ENCODE assay signal across 8 cellular contexts in the genomic region with DNA sequence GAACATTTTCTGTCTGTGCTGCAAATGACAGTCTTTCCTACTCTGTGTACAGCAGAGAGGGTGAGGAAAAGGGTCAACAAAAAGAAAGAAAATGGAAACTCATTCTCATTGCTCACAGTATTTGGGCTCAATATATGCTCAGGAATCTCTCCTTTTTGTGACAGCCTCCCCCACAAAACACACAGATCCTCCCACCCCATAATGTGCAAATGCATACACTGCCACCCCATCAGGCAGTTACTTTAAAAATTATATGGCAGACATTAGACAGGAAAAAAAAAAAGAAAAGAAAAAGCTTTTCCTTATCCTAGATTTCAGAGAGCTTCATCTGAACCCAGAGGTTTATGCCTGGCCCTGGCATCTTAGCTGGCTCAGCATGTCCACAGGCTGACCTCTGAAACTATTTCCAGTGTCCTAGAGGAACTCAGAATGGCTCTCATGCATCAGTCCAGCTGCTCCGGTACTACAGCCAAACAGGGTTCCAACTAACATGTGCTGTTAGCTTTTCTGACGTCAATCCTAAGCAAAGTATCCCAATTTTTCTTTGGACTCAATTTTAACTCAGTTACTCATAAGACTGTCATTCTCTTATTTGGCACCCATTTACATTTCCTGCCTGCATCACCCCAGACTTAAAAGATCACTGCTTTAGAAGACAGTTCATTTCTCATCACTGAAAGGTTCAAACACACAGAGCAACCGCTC.
DNase-seq lines count a peak whose midpoint lies in the region; ATAC-seq lines count a peak whose summit lies in the region.

No MANE protein-coding gene starts in this region.

- H3K4me3 Mint-ChIP-seq in activated CD8-positive, alpha-beta T cell treated with anti-CD3 and anti-CD28 coated beads, Interleukin-2, amount 10 ng/mL, durations not matched to agents 7 days and 5 days: peak overlapping the region; percentile 27

- H3K27ac Mint-ChIP-seq in activated CD8-positive, alpha-beta T cell treated with anti-CD3 and anti-CD28 coated beads, Interleukin-2, amount 10 ng/mL, durations not matched to agents 7 days and 5 days: peak overlapping the region; percentile 80

- H3K9me3 Mint-ChIP-seq in activated CD8-positive, alpha-beta T cell treated with anti-CD3 and anti-CD28 coated beads, Interleukin-2, amount 10 ng/mL, durations not matched to agents 7 days and 5 days (ENCODE audit: insufficient read depth): no peaks in the 10 kb centered on the region

- CTCF ChIA-PET in activated CD8-positive, alpha-beta T cell treated with anti-CD3 and anti-CD28 coated beads, Interleukin-2, amount 10 ng/mL, durations not matched to agents 7 days and 5 days (lab: Charles Lee): interaction anchor here (0.9 to 1.8 kb wide), 3 partner anchors 17 to 64 kb away, joined by 3 to 4 read pairs (median 4); no protein-coding TSS in a partner anchor

- DNase-seq in EL: peak; percentile 97
- DNase-seq in activated CD8-positive, alpha-beta T cell treated with anti-CD3 and anti-CD28 coated beads, Interleukin-2, amount 10 ng/mL, durations not matched to agents 7 days and 5 days: no peak
- peak; percentile 50 for DNase-seq in glomerular visceral epithelial cell (ENCODE audit: extremely low spot score)
- peak; percentile 76 for DNase-seq in sciatic nerve (ENCODE audit: low spot score)
- DNase-seq in D341Med (ENCODE audit: low spot score): no peak
- DNase-seq in effector CD8-positive, alpha-beta T cell (lab: John Stamatoyannopoulos, UW): no peak
- no peak for DNase-seq in DMS79 (lab: John Stamatoyannopoulos, UW)

- POLR2A ChIA-PET in activated CD8-positive, alpha-beta T cell treated with anti-CD3 and anti-CD28 coated beads, Interleukin-2, amount 10 ng/mL, durations not matched to agents 7 days and 5 days (lab: Charles Lee): interaction anchor here (2.1 kb wide), 1 partner anchor 20 kb away, joined by 5 read pairs; no protein-coding TSS in a partner anchor

- H3K4me1 Mint-ChIP-seq in activated CD8-positive, alpha-beta T cell treated with anti-CD3 and anti-CD28 coated beads, Interleukin-2, amount 10 ng/mL, durations not matched to agents 7 days and 5 days (ENCODE audit: low read depth): peaks cover 64% of the 10 kb centered on the region

- no peak for ATAC-seq in activated CD8-positive, alpha-beta T cell treated with anti-CD3 and anti-CD28 coated beads, Interleukin-2, amount 10 ng/mL, durations not matched to agents 7 days and 5 days
- peak; percentile 96 for ATAC-seq in sciatic nerve
- ATAC-seq in HG03439 (IDR thresholded peaks at IDR 0.05; ENCODE audit: unreplicated experiment): no peak

- intact Hi-C loops in sciatic nerve (cut with DNase I): no loop called here

- H3K36me3 Mint-ChIP-seq in activated CD8-positive, alpha-beta T cell treated with anti-CD3 and anti-CD28 coated beads, Interleukin-2, amount 10 ng/mL, durations not matched to agents 7 days and 5 days (ENCODE audit: low read depth): peaks cover 28% of the 10 kb centered on the region

- H3K27me3 Mint-ChIP-seq in activated CD8-positive, alpha-beta T cell treated with anti-CD3 and anti-CD28 coated beads, Interleukin-2, amount 10 ng/mL, durations not matched to agents 7 days and 5 days (ENCODE audit: low read depth): no peaks in the 10 kb centered on the region

Comparison
In these comparisons a context has a peak if more than half of its experiments do, and no peak if none do; other contexts are left out.
1. DNase-seq: peak in EL (single experiment), glomerular visceral epithelial cell (single experiment) and sciatic nerve (single experiment); none in activated CD8-positive, alpha-beta T cell treated with anti-CD3 and anti-CD28 coated beads, Interleukin-2, amount 10 ng/mL, durations not matched to agents 7 days and 5 days (single experiment), D341Med (single experiment), effector CD8-positive, alpha-beta T cell (single experiment) and DMS79 (single experiment).